Comparison of ENCODE assay signal across 16 cellular contexts in the genomic region with DNA sequence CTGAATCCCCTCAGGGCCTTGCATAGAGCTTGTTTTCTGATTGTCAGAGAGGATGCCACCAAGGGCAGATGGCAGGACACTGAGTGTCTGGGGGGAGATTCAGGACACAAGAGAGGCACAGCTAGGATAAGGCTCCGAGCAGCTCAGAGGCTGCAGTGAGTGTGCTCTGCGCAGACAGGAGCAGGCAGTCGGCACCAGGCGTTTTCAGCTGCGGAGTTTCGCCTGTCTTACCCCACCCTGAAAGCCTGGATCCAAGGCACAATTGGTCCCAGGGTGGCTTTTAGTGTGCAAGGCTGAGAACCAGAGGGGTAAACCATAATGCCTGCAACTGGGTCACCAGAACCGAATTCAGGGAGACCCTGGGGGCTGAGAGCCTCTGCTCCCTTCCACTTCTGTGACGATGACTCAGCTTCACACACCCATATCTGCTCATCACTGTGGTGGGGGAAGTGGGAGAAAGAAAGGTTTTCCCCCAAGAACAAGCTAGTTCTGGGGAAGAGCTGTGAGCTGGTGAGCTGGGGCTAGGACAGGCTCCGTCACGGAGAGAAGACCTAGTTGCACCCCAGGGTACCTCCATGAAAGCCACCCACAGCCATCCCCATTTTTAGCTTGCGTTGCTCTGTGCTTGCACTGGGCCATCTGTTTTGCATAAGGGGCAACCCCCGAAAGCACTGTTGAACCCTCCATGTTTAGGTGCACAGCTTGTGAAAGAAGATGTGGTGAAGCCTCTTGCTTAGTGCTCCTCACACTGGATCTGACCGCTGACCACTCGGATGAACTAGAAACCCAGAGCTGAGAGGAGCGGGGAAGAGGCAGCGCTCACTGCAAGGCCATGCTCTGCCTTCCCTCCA.
A peak's percentile ranks its signal among the peaks of the same experiment; 100 is the strongest.
DNase-seq lines count a peak whose midpoint lies in the region; ATAC-seq and TF ChIP-seq lines count a peak whose summit lies in the region.
"Had no signal": no experiment of that assay in that cellular context is flagged by ENCODE, and none has a peak within 500 bp of the region (broad histone marks: within the 10 kb centered on the region; RNA-seq: fewer than 3 reads in every experiment).

No MANE protein-coding gene starts in this region.

- ATAC-seq in GM21367 (IDR thresholded peaks at IDR 0.05; ENCODE audit: unreplicated experiment) (peak; percentile 80), HG03103 (IDR thresholded peaks at IDR 0.05; ENCODE audit: low read depth, unreplicated experiment) (peak; percentile 68)

- in situ Hi-C loops in GM13977 (cut with MboI; ENCODE audit: low pct_unique_long_range_greater_than_20kb, low sequenced_read_pairs, unreplicated experiment), result no loop called here

- H3K27ac Mint-ChIP-seq in endothelial cell (ENCODE audit: unreplicated experiment) (no peak overlapping the region), HFFc6 (no peak overlapping the region)
- H3K27ac Mint-ChIP-seq: activated naive CD4-positive, alpha-beta T cell treated with anti-CD3 and anti-CD28 coated beads, Interleukin-2, amount 50 U/mL, for 24 hours had no signal

- H3K36me3 Mint-ChIP-seq in endothelial cell (ENCODE audit: low read depth, unreplicated experiment), result peaks cover 6% of the 10 kb centered on the region
- H3K36me3 Mint-ChIP-seq in HFFc6 (ENCODE audit: low read depth), result no peaks in the 10 kb centered on the region
- H3K36me3 Mint-ChIP-seq: activated naive CD4-positive, alpha-beta T cell treated with anti-CD3 and anti-CD28 coated beads, Interleukin-2, amount 50 U/mL, for 24 hours had no signal

- H3K27me3 Mint-ChIP-seq in endothelial cell (ENCODE audit: unreplicated experiment) (peaks cover 23% of the 10 kb centered on the region), HFFc6 (ENCODE audit: insufficient read depth) (peaks cover 21% of the 10 kb centered on the region)

- DNase-seq in GM13977 (ENCODE audit: low spot score), result peak; percentile 66
- DNase-seq in endothelial cell (ENCODE audit: low spot score), result no peak
- DNase-seq in HFFc6, result no peak
- no peak for DNase-seq in NCI-H226
- no peak for DNase-seq in LoVo (ENCODE audit: low spot score)
- DNase-seq: esophagus squamous epithelium; NCI-H1105 treated with DMSO at 0.1 percent for 48 hours; NCI-H82; SHP77; stimulated activated CD8-positive, alpha-beta memory T cell treated with anti-CD3 and anti-CD28 coated beads, Interleukin-4, amount 100 ng/mL, for 48 hours; uterus had no signal

- H3K9me3 Mint-ChIP-seq in endothelial cell (ENCODE audit: unreplicated experiment) (peaks cover 4% of the 10 kb centered on the region), HFFc6 (peaks cover 10% of the 10 kb centered on the region; the same call in 1 of the 2 replicates)
- H3K9me3 Mint-ChIP-seq: activated naive CD4-positive, alpha-beta T cell treated with anti-CD3 and anti-CD28 coated beads, Interleukin-2, amount 50 U/mL, for 24 hours had no signal

- H3K4me3 Mint-ChIP-seq in endothelial cell (ENCODE audit: unreplicated experiment), result no peak overlapping the region
- no peak overlapping the region for H3K4me3 Mint-ChIP-seq in HFFc6
- H3K4me3 Mint-ChIP-seq: activated naive CD4-positive, alpha-beta T cell treated with anti-CD3 and anti-CD28 coated beads, Interleukin-2, amount 50 U/mL, for 24 hours had no signal

- H3K4me1 Mint-ChIP-seq in endothelial cell (ENCODE audit: unreplicated experiment) (peaks cover 3% of the 10 kb centered on the region), HFFc6 (ENCODE audit: low read depth) (peaks cover 49% of the 10 kb centered on the region)

- H3K27ac ChIP-seq in cingulate gyrus (ENCODE audit: low read depth, low read length), result peak overlapping the region; percentile 79
- H3K27ac ChIP-seq: esophagus squamous epithelium, parathyroid adenoma, uterus had no signal

- TF ChIP-seq CTCF in GM13977 (IDR thresholded peaks at IDR 0.05; ENCODE audit: extremely low read depth, insufficient read depth, missing control alignments), result no peak
- TF ChIP-seq CTCF in endothelial cell (IDR thresholded peaks at IDR 0.05; ENCODE audit: unreplicated experiment), result no peak
- TF ChIP-seq CTCF in HFFc6 (IDR thresholded peaks at IDR 0.05), result no peak
